Comparison of ENCODE assay signal across 8 cellular contexts in the genomic region with DNA sequence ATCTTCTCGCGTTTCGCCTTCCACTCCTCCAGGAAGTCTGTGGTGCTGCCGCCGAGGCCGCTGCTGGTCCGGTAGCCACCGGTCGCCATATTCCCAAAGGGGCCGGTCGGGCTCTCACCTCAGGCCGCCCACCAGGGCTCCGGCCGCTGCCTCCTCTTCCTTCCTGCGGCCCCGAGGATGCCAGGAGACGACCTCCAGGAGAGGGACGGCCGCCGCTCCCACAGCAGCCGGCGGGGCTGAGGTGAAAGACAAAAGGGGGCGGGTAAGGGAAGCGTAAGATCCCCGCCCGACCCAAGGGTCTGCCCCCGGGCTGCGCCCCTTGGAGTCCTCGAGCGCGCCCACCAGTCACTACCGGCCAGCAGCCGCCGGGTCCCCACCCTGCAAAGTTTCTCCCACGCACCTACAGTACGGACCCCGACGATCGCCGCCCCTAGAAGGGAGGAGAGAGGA. TPM values are rescaled to one million over a fixed set of nuclear protein-coding genes. Genes with fewer than 3 reads are reported as not detected.
DNase-seq lines count a peak whose midpoint lies in the region; ATAC-seq and TF ChIP-seq lines count a peak whose summit lies in the region.

No MANE protein-coding gene starts in this region.

- peak overlapping the region; percentile 81 to 94 for H3K4me3 ChIP-seq in foreskin fibroblast (ENCODE audit: low read depth in 1 of 2, low read length in 2 of 2)
- peak overlapping the region; percentile 82 to 94 for H3K4me3 ChIP-seq in prostate gland

- DNase-seq in DMS79 (lab: John Stamatoyannopoulos, UW) = peak; percentile 48
- no peak for DNase-seq in T-helper 17 cell
- peak in 1 of 2 donors; percentile 54 for DNase-seq in foreskin fibroblast
- no peak for DNase-seq in prostate gland (ENCODE audit: low spot score)
- no peak for DNase-seq in DMS153 treated with DMSO at 0.1 percent for 48 hours (lab: John Stamatoyannopoulos, UW; ENCODE audit: unreplicated experiment)
- no peak for DNase-seq in activated effector memory CD4-positive, alpha-beta T cell treated with anti-CD3 and anti-CD28 coated beads, Interleukin-2, amount 50 U/mL, for 16 hours

- H3K9me3 ChIP-seq in T-helper 17 cell (ENCODE audit: control insufficient read depth, low read length, poor library complexity, severe bottlenecking) (no peaks in the 10 kb centered on the region), prostate gland (no peaks in the 10 kb centered on the region)

- H3K27ac ChIP-seq in prostate gland = peak overlapping the region; percentile 94

- H3K4me3 Mint-ChIP-seq in T-helper 17 cell = peak overlapping the region; percentile 86

- TF ChIP-seq POLR2A in GM19193 (IDR thresholded peaks at IDR 0.05; ENCODE audit: extremely low read depth, insufficient read depth, insufficient read length) (peak; percentile 17), prostate gland (IDR thresholded peaks at IDR 0.05) (peak; percentile 40)

- no peaks in the 10 kb centered on the region for H3K4me1 ChIP-seq in prostate gland (replicated peaks)

- TF ChIP-seq CTCF in foreskin fibroblast (IDR thresholded peaks at IDR 0.05; ENCODE audit: low read depth, low read length) = no peak
- peak in 1 of 4 experiments; percentile 2 for TF ChIP-seq CTCF in prostate gland (IDR thresholded peaks at IDR 0.05)

- peaks cover 4% of the 10 kb centered on the region for H3K36me3 Mint-ChIP-seq in T-helper 17 cell (ENCODE audit: low read depth)

- H3K36me3 ChIP-seq in prostate gland = no peaks in the 10 kb centered on the region

- WGBS in prostate gland = 1% methylated on average over 35 of the region's 40 CpGs

- H3K27ac Mint-ChIP-seq in T-helper 17 cell = no peak overlapping the region

- H3K4me1 Mint-ChIP-seq in T-helper 17 cell = peaks cover 12% of the 10 kb centered on the region

- H3K27me3 ChIP-seq in prostate gland (replicated peaks; ENCODE audit: insufficient read depth) = no peaks in the 10 kb centered on the region

- ATAC-seq in HG03175 (IDR thresholded peaks at IDR 0.05; ENCODE audit: unreplicated experiment) = peak; percentile 25
- ATAC-seq in T-helper 17 cell = no peak

- intact Hi-C loops in prostate gland (cut with DNase I) = loop anchor here (5.0 to 10.0 kb wide), 4 partner anchors 133 to 495 kb away; a partner anchor contains a TSS

- peaks cover 52% of the 10 kb centered on the region for H3K27me3 Mint-ChIP-seq in T-helper 17 cell

RNA-seq across cellular contexts. Expression of a gene that starts 0.6 kb away (rescaled TPM):
- 1 to 10 TPM; 4.3 to 6.7 TPM for total RNA-seq in T-helper 17 cell
- 10 to 100 TPM; 46.4 to 58.7 TPM for total RNA-seq in prostate gland

Comparison
In these comparisons a context has a peak if more than half of its experiments do, and no peak if none do; other contexts are left out.
1. RNA of a gene that starts 0.6 kb away (total RNA-seq): 46.4 to 58.7 TPM in prostate gland; 4.3 to 6.7 TPM in T-helper 17 cell; every median in the first group is over 4 times any median in the second.